8 cellular contexts compared by ENCODE assay signal in genomic region chrX:119729408-119730201, GRCh38. TPM values are rescaled to one million over a fixed set of nuclear protein-coding genes. Genes with fewer than 3 reads are reported as not detected.
DNase-seq lines count a peak whose midpoint lies in the region; ATAC-seq and TF ChIP-seq lines count a peak whose summit lies in the region.

No MANE protein-coding gene starts in this region.

- TF ChIP-seq CTCF in gastroesophageal sphincter (IDR thresholded peaks at IDR 0.05) (peak in 3 of 4 experiments; percentile 42 to 66 (median 42)), psoas muscle (IDR thresholded peaks at IDR 0.05) (peak; percentile 46)

- TF ChIP-seq EP300 in gastroesophageal sphincter (IDR thresholded peaks at IDR 0.05), result no peak

- no peaks in the 10 kb centered on the region for H3K36me3 ChIP-seq in gastroesophageal sphincter
- no peaks in the 10 kb centered on the region for H3K36me3 ChIP-seq in psoas muscle (ENCODE audit: insufficient read depth in 1 of 2, low read depth in 1 of 2)

- no peaks in the 10 kb centered on the region for H3K9me3 ChIP-seq in gastroesophageal sphincter
- no peaks in the 10 kb centered on the region for H3K9me3 ChIP-seq in psoas muscle

- H3K4me1 ChIP-seq in gastroesophageal sphincter (no peaks in the 10 kb centered on the region), psoas muscle (no peaks in the 10 kb centered on the region)

- DNase-seq in GDM1 (lab: John Stamatoyannopoulos, UW) (peak; percentile 45), HK-2 (ENCODE audit: unreplicated experiment) (peak; percentile 34), OCI-M1 (lab: John Stamatoyannopoulos, UW) (peak; percentile 71), activated T-helper 1 cell treated with Interleukin-2 at 50 U/mL for 16 hours (ENCODE audit: low read depth) (peak; percentile 42), psoas muscle (peak in 1 of 2 donors; percentile 40)

- H3K4me3 ChIP-seq in gastroesophageal sphincter (no peak overlapping the region), psoas muscle (no peak overlapping the region)

- H3K27me3 ChIP-seq in gastroesophageal sphincter, result no peaks in the 10 kb centered on the region
- peaks cover 0 to 3% (median 0%) of the 10 kb centered on the region in 3 donors for H3K27me3 ChIP-seq in psoas muscle (ENCODE audit: insufficient read depth in 3 of 3, low read length in 2 of 3)

- ATAC-seq in gastroesophageal sphincter (peak; percentile 43), psoas muscle (peak; percentile 37 to 62 (median 60)), GM18907 (IDR thresholded peaks at IDR 0.05; ENCODE audit: unreplicated experiment) (no peak), GM21515 (IDR thresholded peaks at IDR 0.05; ENCODE audit: unreplicated experiment) (no peak)

- 51 to 75% methylated on average over 5 to 10 of the region's 14 CpGs for WGBS in gastroesophageal sphincter (ENCODE audit: low coverage in 1 of 2), 2 donors
- 29 to 42% (median 40%) methylated on average over 14 of the region's 14 CpGs for WGBS in psoas muscle, 3 donors

- intact Hi-C loops in psoas muscle (cut with DNase I), result loop anchor here (5.0 kb wide), 3 partner anchors 47 to 212 kb away; no protein-coding TSS in a partner anchor

- H3K27ac ChIP-seq in gastroesophageal sphincter (no peak overlapping the region), psoas muscle (no peak overlapping the region)

- TF ChIP-seq POLR2A in gastroesophageal sphincter (IDR thresholded peaks at IDR 0.05), result no peak

RNA-seq across cellular contexts. Expression of gene SOWAHD, which starts 28.8 kb away (rescaled TPM):
- total RNA-seq in gastroesophageal sphincter, result under 1 TPM in 1 of 4 donors, not detected in 3; 0.27 TPM
- not detected for total RNA-seq in psoas muscle
- under 1 TPM in 2 of 3 donors, not detected in 1; 0.03 TPM for polyA plus RNA-seq in psoas muscle

RNA-seq across cellular contexts. Expression of gene SEPTIN6, which starts 36.6 kb away (rescaled TPM):
- total RNA-seq in gastroesophageal sphincter (10 to 100 TPM; 19.3 to 97.9 (median 40.6) TPM), psoas muscle (1 to 10 TPM; 2.2 to 3.8 (median 3.0) TPM)
- 1 to 10 TPM; 2.3 to 3.1 (median 2.8) TPM for polyA plus RNA-seq in psoas muscle

Comparison
In these comparisons a context has a peak if more than half of its experiments do, and no peak if none do; other contexts are left out.
1. ATAC-seq: peak in gastroesophageal sphincter (single experiment) and psoas muscle (4 of 4); none in GM18907 (single experiment) and GM21515 (single experiment).
2. RNA of gene SEPTIN6, which starts 36.6 kb away (total RNA-seq): 19.3 to 97.9 TPM in gastroesophageal sphincter; 2.2 to 3.8 TPM in psoas muscle; every median in the first group is over 4 times any median in the second.